Comparison of ENCODE assay signal across 1 cellular context in genomic region chr10:114623661-114624294, GRCh38.
TF ChIP-seq lines count a peak whose summit lies in the region.

No MANE protein-coding gene starts in this region.

TF ChIP-seq in Ishikawa, 13 proteins besides CTCF, POLR2A, EP300 and RAD21 (continued from another document):
- no peak; the same call in 1 of the 2 replicates for TF ChIP-seq CREB1 (IDR thresholded peaks at IDR 0.05; ENCODE audit: low read depth)
